9 cellular contexts compared by ENCODE assay signal in the genomic region with DNA sequence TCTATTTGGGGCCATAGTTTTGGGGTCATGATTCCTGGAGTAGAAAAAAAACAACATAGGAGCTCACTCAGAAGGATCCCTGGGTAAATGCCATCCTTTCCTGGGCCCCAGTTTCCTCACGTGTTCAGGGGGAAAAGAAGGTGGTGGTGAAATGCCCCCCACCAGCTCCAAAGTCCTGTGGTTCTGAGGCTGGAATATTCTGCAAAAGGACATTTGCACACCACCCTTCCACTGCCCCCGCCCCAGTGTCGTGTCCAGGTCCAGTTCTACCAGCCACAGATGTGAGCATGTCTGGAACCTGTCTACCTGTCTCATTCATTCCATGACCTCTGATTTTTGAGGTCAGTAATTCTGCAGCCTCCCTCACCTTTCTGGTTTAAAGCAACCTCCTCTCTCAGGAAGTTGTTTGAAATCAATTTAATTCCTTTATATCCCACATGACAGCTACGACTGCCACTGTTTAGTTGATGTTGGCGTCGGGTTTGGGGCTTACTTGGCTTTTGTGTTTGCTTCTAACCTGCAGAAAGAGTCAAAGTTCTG.
DNase-seq lines count a peak whose midpoint lies in the region; ATAC-seq, FAIRE-seq and TF ChIP-seq lines count a peak whose summit lies in the region.
"Had no signal": no experiment of that assay in that cellular context is flagged by ENCODE, and none has a peak within 500 bp of the region (broad histone marks: within the 10 kb centered on the region; RNA-seq: fewer than 3 reads in every experiment).

No MANE protein-coding gene starts in this region.

- no peak for FAIRE-seq in kidney (lab: Jason Lieb, UNC)
- FAIRE-seq: H54 had no signal

- H3K9me3 ChIP-seq in HUES64 (ENCODE audit: insufficient read depth, low read depth, low read length) (no peaks in the 10 kb centered on the region), kidney (ENCODE audit: control insufficient read depth in 1 of 2, low read length in 2 of 2) (no peaks in the 10 kb centered on the region)

- H3K4me3 ChIP-seq in HUES64 (ENCODE audit: low read length), result no peak overlapping the region
- no peak overlapping the region for H3K4me3 ChIP-seq in kidney (ENCODE audit: low read length in 2 of 2)

- H3K36me3 ChIP-seq in HUES64 (ENCODE audit: insufficient read depth, low read length) (no peaks in the 10 kb centered on the region), kidney (ENCODE audit: control insufficient read depth in 1 of 2, insufficient read depth in 2 of 2, low read length in 2 of 2) (no peaks in the 10 kb centered on the region)

- no peaks in the 10 kb centered on the region; the same call in 1 of the 2 replicates for H3K27me3 ChIP-seq in HUES64 (ENCODE audit: insufficient read depth, low read length)

- H3K9ac ChIP-seq in HUES64 (ENCODE audit: low read depth, low read length) (no peak overlapping the region), kidney (ENCODE audit: low read length in 2 of 2) (no peak overlapping the region)

- TF ChIP-seq CTCF in kidney (IDR thresholded peaks at IDR 0.05; ENCODE audit: borderline replicate concordance, extremely low read depth, insufficient read depth), result no peak

- H3K36me3 Mint-ChIP-seq in activated T-helper 1 cell treated with anti-CD3 and anti-CD28 coated beads, Interleukin-12 subunit alpha, Interleukin-12 subunit beta, Interleukin-2, Interleukin-4 antibody, amounts not matched to agents 30 ng/mL and 10 ng/mL and 1 ng/mL, durations not matched to agents 14 hours and 24 hours and 36 hours (ENCODE audit: low read depth), result peaks cover 24% of the 10 kb centered on the region
- H3K36me3 Mint-ChIP-seq in stimulated activated effector memory CD8-positive, alpha-beta T cell treated with anti-CD3 and anti-CD28 coated beads, Interleukin-12 subunit alpha, Interleukin-12 subunit beta, amount 100 ng/mL, for 72 hours, result peaks cover 16% of the 10 kb centered on the region

- peak overlapping the region; percentile 97 for H3K27ac Mint-ChIP-seq in activated T-helper 1 cell treated with anti-CD3 and anti-CD28 coated beads, Interleukin-12 subunit alpha, Interleukin-12 subunit beta, Interleukin-2, Interleukin-4 antibody, amounts not matched to agents 30 ng/mL and 10 ng/mL and 1 ng/mL, durations not matched to agents 14 hours and 24 hours and 36 hours
- peak overlapping the region; percentile 80 for H3K27ac Mint-ChIP-seq in stimulated activated effector memory CD8-positive, alpha-beta T cell treated with anti-CD3 and anti-CD28 coated beads, Interleukin-12 subunit alpha, Interleukin-12 subunit beta, amount 100 ng/mL, for 72 hours

- H3K27me3 Mint-ChIP-seq in activated T-helper 1 cell treated with anti-CD3 and anti-CD28 coated beads, Interleukin-12 subunit alpha, Interleukin-12 subunit beta, Interleukin-2, Interleukin-4 antibody, amounts not matched to agents 30 ng/mL and 10 ng/mL and 1 ng/mL, durations not matched to agents 14 hours and 24 hours and 36 hours (ENCODE audit: insufficient read depth), result no peaks in the 10 kb centered on the region

- peak overlapping the region; percentile 67 for H3K4me3 Mint-ChIP-seq in activated T-helper 1 cell treated with anti-CD3 and anti-CD28 coated beads, Interleukin-12 subunit alpha, Interleukin-12 subunit beta, Interleukin-2, Interleukin-4 antibody, amounts not matched to agents 30 ng/mL and 10 ng/mL and 1 ng/mL, durations not matched to agents 14 hours and 24 hours and 36 hours
- peak overlapping the region; percentile 38 for H3K4me3 Mint-ChIP-seq in stimulated activated effector memory CD8-positive, alpha-beta T cell treated with anti-CD3 and anti-CD28 coated beads, Interleukin-12 subunit alpha, Interleukin-12 subunit beta, amount 100 ng/mL, for 72 hours

- WGBS in HUES64, result 83% methylated on average over 6 of the region's 6 CpGs

- intact Hi-C loops in activated T-helper 1 cell treated with anti-CD3 and anti-CD28 coated beads, Interleukin-12 subunit alpha, Interleukin-12 subunit beta, Interleukin-2, Interleukin-4 antibody, amounts not matched to agents 30 ng/mL and 10 ng/mL and 1 ng/mL, durations not matched to agents 14 hours and 24 hours and 36 hours (cut with micrococcal nuclease), result loop anchor here (1.0 to 5.0 kb wide), 3 partner anchors 10 to 125 kb away; no protein-coding TSS in a partner anchor
- intact Hi-C loops in kidney (cut with DNase I), result no loop called here

- H3K27ac ChIP-seq in HUES64 (ENCODE audit: low read depth, low read length) (peak overlapping the region; percentile 29; the same call in 1 of the 2 replicates), kidney (ENCODE audit: low read depth in 2 of 2, low read length in 2 of 2) (peak overlapping the region; percentile 30 to 35)

- peaks cover 94% of the 10 kb centered on the region for H3K4me1 Mint-ChIP-seq in activated T-helper 1 cell treated with anti-CD3 and anti-CD28 coated beads, Interleukin-12 subunit alpha, Interleukin-12 subunit beta, Interleukin-2, Interleukin-4 antibody, amounts not matched to agents 30 ng/mL and 10 ng/mL and 1 ng/mL, durations not matched to agents 14 hours and 24 hours and 36 hours (ENCODE audit: low read depth)
- peaks cover 80% of the 10 kb centered on the region for H3K4me1 Mint-ChIP-seq in stimulated activated effector memory CD8-positive, alpha-beta T cell treated with anti-CD3 and anti-CD28 coated beads, Interleukin-12 subunit alpha, Interleukin-12 subunit beta, amount 100 ng/mL, for 72 hours

- no peak for ATAC-seq in stimulated activated effector memory CD8-positive, alpha-beta T cell treated with anti-CD3 and anti-CD28 coated beads, Interleukin-12 subunit alpha, Interleukin-12 subunit beta, amount 100 ng/mL, for 72 hours
- ATAC-seq in HG03342 (IDR thresholded peaks at IDR 0.05; ENCODE audit: unreplicated experiment), result no peak

- H3K9me3 Mint-ChIP-seq in activated T-helper 1 cell treated with anti-CD3 and anti-CD28 coated beads, Interleukin-12 subunit alpha, Interleukin-12 subunit beta, Interleukin-2, Interleukin-4 antibody, amounts not matched to agents 30 ng/mL and 10 ng/mL and 1 ng/mL, durations not matched to agents 14 hours and 24 hours and 36 hours, result no peaks in the 10 kb centered on the region
- H3K9me3 Mint-ChIP-seq in stimulated activated effector memory CD8-positive, alpha-beta T cell treated with anti-CD3 and anti-CD28 coated beads, Interleukin-12 subunit alpha, Interleukin-12 subunit beta, amount 100 ng/mL, for 72 hours, result no peaks in the 10 kb centered on the region

- H3K4me1 ChIP-seq in HUES64 (ENCODE audit: insufficient read depth, low read length) (peaks cover 83% of the 10 kb centered on the region), kidney (ENCODE audit: control insufficient read depth in 1 of 2, insufficient read depth in 1 of 2, low read depth in 1 of 2, low read length in 2 of 2) (peaks cover 32 to 50% of the 10 kb centered on the region in 2 donors)

- no peak for DNase-seq in activated T-helper 1 cell treated with anti-CD3 and anti-CD28 coated beads, Interleukin-12 subunit alpha, Interleukin-12 subunit beta, Interleukin-2, Interleukin-4 antibody, amounts not matched to agents 30 ng/mL and 10 ng/mL and 1 ng/mL, durations not matched to agents 14 hours and 24 hours and 36 hours (ENCODE audit: low spot score)
- DNase-seq in kidney (no peak), COLO668 (lab: John Stamatoyannopoulos, UW; ENCODE audit: unreplicated experiment) (no peak)
- no peak for DNase-seq in stimulated activated effector memory CD8-positive, alpha-beta T cell treated with anti-CD3 and anti-CD28 coated beads, Interleukin-12 subunit alpha, Interleukin-12 subunit beta, amount 100 ng/mL, for 72 hours (ENCODE audit: low spot score in 2 of 2)
- DNase-seq in stimulated activated CD4-positive, alpha-beta T cell treated with anti-CD3 and anti-CD28 coated beads, Interleukin-4, amount 100 ng/mL, for 24 hours, result no peak
- DNase-seq: OCI-M1 had no signal
